1 cellular context compared by ENCODE assay signal in the genomic region with DNA sequence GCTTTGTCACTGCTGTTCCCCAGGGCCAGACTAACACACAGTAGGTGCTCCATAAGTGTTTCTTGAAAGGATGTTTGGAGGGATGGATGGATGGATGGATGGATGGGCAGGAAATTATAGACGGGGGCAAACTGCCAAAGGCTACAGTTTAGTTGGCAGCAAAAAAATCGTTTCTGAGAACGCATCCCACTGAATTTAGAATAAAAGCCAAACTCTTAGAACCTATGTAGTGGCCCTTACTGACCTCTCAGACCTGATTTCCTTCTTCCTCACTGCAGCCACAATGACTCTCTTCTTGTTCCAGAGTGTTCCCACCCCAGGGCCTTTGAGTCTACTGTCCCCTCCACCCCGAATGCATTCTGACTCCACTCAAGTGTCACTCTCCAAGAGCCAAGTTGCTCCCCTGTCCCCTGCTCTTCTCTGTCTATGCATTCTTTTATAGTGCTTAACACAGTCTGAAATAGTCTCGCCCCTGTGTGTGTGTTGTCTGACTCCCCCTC.
TF ChIP-seq lines count a peak whose summit lies in the region.

No MANE protein-coding gene starts in this region.

TF ChIP-seq in IMR-90, 13 proteins besides CTCF, POLR2A, EP300 and RAD21 (continued from another document):
- no peak for TF ChIP-seq NFE2L2 (IDR thresholded peaks at IDR 0.05; ENCODE audit: low read depth, low read length)
- TF ChIP-seq CHD1 (IDR thresholded peaks at IDR 0.05; ENCODE audit: low read depth, low read length), result no peak
- TF ChIP-seq MAFK (IDR thresholded peaks at IDR 0.05; ENCODE audit: low read depth, low read length), result no peak
- TF ChIP-seq BHLHE40 (IDR thresholded peaks at IDR 0.05; ENCODE audit: low read depth, low read length), result no peak
- TF ChIP-seq RFX5 (IDR thresholded peaks at IDR 0.05; ENCODE audit: low read depth, low read length), result no peak
